Comparison of ENCODE assay signal across 32 cellular contexts in genomic region chr5:168182269-168182668, GRCh38.
"Had no signal": no experiment of that assay in that cellular context is flagged by ENCODE, and none has a peak within 500 bp of the region (broad histone marks: within the 10 kb centered on the region; RNA-seq: fewer than 3 reads in every experiment).

No MANE protein-coding gene starts in this region.

- ATAC-seq: naive thymus-derived CD8-positive, alpha-beta T cell; natural killer cell treated with Interleukin-12 subunit alpha and Interleukin-12 subunit beta and Interleukin-15 and Interleukin-18, amount 100 ng/mL, for 72 hours; psoas muscle; right cardiac atrium; sciatic nerve; stimulated activated memory B cell treated with anti-CD40 and anti-IgM and Interleukin-4, amounts not matched to agents 10 μg/mL and 1 μg/mL and 100 μg/mL, for 72 hours; stimulated activated naive CD8-positive, alpha-beta T cell treated with anti-CD3 and anti-CD28 coated beads, Interleukin-15, amount 100 ng/mL, for 72 hours; stimulated activated naive CD8-positive, alpha-beta T cell treated with anti-CD3 and anti-CD28 coated beads, Interleukin-15, Interleukin-2, amounts not matched to agents 100 U/mL and 50 U/mL, for 24 hours; upper lobe of right lung had no signal

- H3K9ac ChIP-seq: neural progenitor cell, parathyroid adenoma had no signal

- H3K36me3 ChIP-seq: neural progenitor cell, ovary, spleen, suprapubic skin, tibial artery, transverse colon, upper lobe of right lung, uterus had no signal

- H3K36me3 Mint-ChIP-seq: naive thymus-derived CD8-positive, alpha-beta T cell; natural killer cell treated with Interleukin-12 subunit alpha and Interleukin-12 subunit beta and Interleukin-15 and Interleukin-18, amount 100 ng/mL, for 72 hours; stimulated activated memory B cell treated with anti-CD40 and anti-IgM and Interleukin-4, amounts not matched to agents 10 μg/mL and 1 μg/mL and 100 μg/mL, for 72 hours had no signal

- H3K27ac Mint-ChIP-seq: naive thymus-derived CD8-positive, alpha-beta T cell; natural killer cell treated with Interleukin-12 subunit alpha and Interleukin-12 subunit beta and Interleukin-15 and Interleukin-18, amount 100 ng/mL, for 72 hours; nephron progenitor cell; neural progenitor cell; progenitor cell of endocrine pancreas; stimulated activated memory B cell treated with anti-CD40 and anti-IgM and Interleukin-4, amounts not matched to agents 10 μg/mL and 1 μg/mL and 100 μg/mL, for 72 hours; stimulated activated naive CD8-positive, alpha-beta T cell treated with anti-CD3 and anti-CD28 coated beads, Interleukin-15, amount 100 ng/mL, for 72 hours; type B pancreatic cell had no signal

- H3K27me3 ChIP-seq: neural progenitor cell, ovary, spleen, suprapubic skin, testis, tibial artery, transverse colon, upper lobe of right lung, uterus had no signal

- H3K9me3 ChIP-seq: ovary, psoas muscle, spleen, suprapubic skin, testis, tibial artery, transverse colon, upper lobe of right lung, uterus had no signal

- H3K4me3 ChIP-seq: neural progenitor cell, ovary, psoas muscle, skin epidermis, smooth muscle cell, spleen, suprapubic skin, testis, tibial artery, transverse colon, upper lobe of right lung, uterus had no signal

- H3K4me2 ChIP-seq: neural progenitor cell, smooth muscle cell had no signal

- H3K4me1 ChIP-seq: parathyroid adenoma, psoas muscle, spleen, suprapubic skin, testis, upper lobe of right lung, uterus had no signal

- H3K27me3 Mint-ChIP-seq: stimulated activated memory B cell treated with anti-CD40 and anti-IgM and Interleukin-4, amounts not matched to agents 10 μg/mL and 1 μg/mL and 100 μg/mL, for 72 hours; stimulated activated naive CD8-positive, alpha-beta T cell treated with anti-CD3 and anti-CD28 coated beads, Interleukin-15, amount 100 ng/mL, for 72 hours; type B pancreatic cell had no signal

- H2AFZ ChIP-seq: neural progenitor cell, parathyroid adenoma had no signal

- H3K9me3 Mint-ChIP-seq: naive thymus-derived CD8-positive, alpha-beta T cell; natural killer cell treated with Interleukin-12 subunit alpha and Interleukin-12 subunit beta and Interleukin-15 and Interleukin-18, amount 100 ng/mL, for 72 hours; nephron progenitor cell; neural progenitor cell; stimulated activated memory B cell treated with anti-CD40 and anti-IgM and Interleukin-4, amounts not matched to agents 10 μg/mL and 1 μg/mL and 100 μg/mL, for 72 hours; stimulated activated naive CD8-positive, alpha-beta T cell treated with anti-CD3 and anti-CD28 coated beads, Interleukin-15, amount 100 ng/mL, for 72 hours; type B pancreatic cell had no signal

- DNase-seq: naive thymus-derived CD8-positive, alpha-beta T cell; nephron progenitor cell; occipital lobe; ovary; posterior cingulate gyrus; psoas muscle; right cardiac atrium; spleen; stimulated activated CD4-positive, alpha-beta T cell treated with anti-CD3 and anti-CD28 coated beads, Interleukin-12 subunit alpha, Interleukin-12 subunit beta, amount 100 ng/mL, for 4 hours; stimulated activated CD4-positive, alpha-beta T cell treated with anti-CD3 and anti-CD28 coated beads, Interleukin-1b, Interleukin-23, amount 100 ng/mL, for 48 hours; stimulated activated CD4-positive, alpha-beta T cell treated with anti-CD3 and anti-CD28 coated beads, Interleukin-4, amount 100 ng/mL, for 1 hour; stimulated activated CD4-positive, alpha-beta T cell treated with anti-CD3 and anti-CD28 coated beads, Interleukin-4, amount 100 ng/mL, for 4 hours; stimulated activated CD8-positive, alpha-beta memory T cell treated with anti-CD3 and anti-CD28 coated beads, Interleukin-4, amount 100 ng/mL, for 48 hours; stimulated activated naive CD4-positive, alpha-beta T cell; stimulated activated naive CD8-positive, alpha-beta T cell treated with anti-CD3 and anti-CD28 coated beads, Interleukin-15, amount 100 ng/mL, for 72 hours; stimulated activated naive CD8-positive, alpha-beta T cell treated with anti-CD3 and anti-CD28 coated beads, Interleukin-15, Interleukin-2, amounts not matched to agents 100 U/mL and 50 U/mL, for 24 hours; substantia nigra; testis; tibial artery; transverse colon; upper lobe of right lung; uterus had no signal

- H3K4me1 Mint-ChIP-seq: naive thymus-derived CD8-positive, alpha-beta T cell; stimulated activated memory B cell treated with anti-CD40 and anti-IgM and Interleukin-4, amounts not matched to agents 10 μg/mL and 1 μg/mL and 100 μg/mL, for 72 hours; stimulated activated naive CD8-positive, alpha-beta T cell treated with anti-CD3 and anti-CD28 coated beads, Interleukin-15, amount 100 ng/mL, for 72 hours had no signal

- H3K27ac ChIP-seq: neural progenitor cell, ovary, parathyroid adenoma, psoas muscle, skin epidermis, spleen, suprapubic skin, testis, tibial artery, transverse colon, upper lobe of right lung, uterus had no signal

- H3K4me3 Mint-ChIP-seq: naive thymus-derived CD8-positive, alpha-beta T cell; natural killer cell treated with Interleukin-12 subunit alpha and Interleukin-12 subunit beta and Interleukin-15 and Interleukin-18, amount 100 ng/mL, for 72 hours; nephron progenitor cell; neural progenitor cell; stimulated activated memory B cell treated with anti-CD40 and anti-IgM and Interleukin-4, amounts not matched to agents 10 μg/mL and 1 μg/mL and 100 μg/mL, for 72 hours; stimulated activated naive CD8-positive, alpha-beta T cell treated with anti-CD3 and anti-CD28 coated beads, Interleukin-15, amount 100 ng/mL, for 72 hours; type B pancreatic cell had no signal
